20 cellular contexts compared by ENCODE assay signal in the genomic region with DNA sequence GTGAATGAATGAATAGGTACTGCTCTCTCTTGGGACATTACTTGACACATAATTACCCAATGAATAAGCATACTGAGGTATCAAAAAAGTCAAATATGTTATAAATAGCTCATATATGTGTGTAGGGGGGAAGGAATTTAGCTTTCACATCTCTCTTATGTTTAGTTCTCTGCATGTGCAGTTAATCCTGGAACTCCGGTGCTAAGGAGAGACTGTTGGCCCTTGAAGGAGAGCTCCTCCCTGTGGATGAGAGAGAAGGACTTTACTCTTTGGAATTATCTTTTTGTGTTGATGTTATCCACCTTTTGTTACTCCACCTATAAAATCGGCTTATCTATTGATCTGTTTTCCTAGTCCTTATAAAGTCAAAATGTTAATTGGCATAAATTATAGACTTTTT. TPM values are rescaled to one million over a fixed set of nuclear protein-coding genes. Genes with fewer than 3 reads are reported as not detected.
DNase-seq lines count a peak whose midpoint lies in the region; ATAC-seq, FAIRE-seq and TF ChIP-seq lines count a peak whose summit lies in the region.
"Had no signal": no experiment of that assay in that cellular context is flagged by ENCODE, and none has a peak within 500 bp of the region (broad histone marks: within the 10 kb centered on the region; RNA-seq: fewer than 3 reads in every experiment).

No MANE protein-coding gene starts in this region.

- FAIRE-seq in kidney (lab: Jason Lieb, UNC) = no peak
- FAIRE-seq: urothelium cell line had no signal

- H3K9ac ChIP-seq in colonic mucosa (ENCODE audit: low read depth in 2 of 2, low read length in 2 of 2) (peak overlapping the region in 1 of 2 donors; percentile 84), kidney (ENCODE audit: low read length in 2 of 2) (no peak overlapping the region)

- H3K4me3 ChIP-seq in left ventricle myocardium inferior (no peak overlapping the region), colonic mucosa (peak overlapping the region; percentile 54), mucosa of descending colon (peak overlapping the region; percentile 10), BE2C (ENCODE audit: low read depth, low read length) (no peak overlapping the region), kidney (ENCODE audit: low read length in 2 of 2) (no peak overlapping the region)
- H3K4me3 ChIP-seq: ascending aorta, esophagus muscularis mucosa, heart left ventricle, SJSA1 had no signal

- TF ChIP-seq CTCF in left ventricle myocardium inferior (IDR thresholded peaks at IDR 0.05; ENCODE audit: borderline replicate concordance) = peak; percentile 38
- no peak for TF ChIP-seq CTCF in colonic mucosa (IDR thresholded peaks at IDR 0.05)
- TF ChIP-seq CTCF in mucosa of descending colon (IDR thresholded peaks at IDR 0.05) = no peak
- no peak for TF ChIP-seq CTCF in BE2C (IDR thresholded peaks at IDR 0.05; ENCODE audit: low read depth, low read length)
- no peak for TF ChIP-seq CTCF in kidney (IDR thresholded peaks at IDR 0.05; ENCODE audit: borderline replicate concordance, extremely low read depth, insufficient read depth)

- peak; percentile 59 for ATAC-seq in mucosa of descending colon
- no peak for ATAC-seq in GM18511 (IDR thresholded peaks at IDR 0.05; ENCODE audit: unreplicated experiment)
- ATAC-seq: activated CD4-positive, alpha-beta T cell treated with anti-CD3 and anti-CD28 coated beads for 36 hours; heart left ventricle had no signal

- no peaks in the 10 kb centered on the region for H3K9me3 ChIP-seq in left ventricle myocardium inferior (replicated peaks)
- H3K9me3 ChIP-seq in colonic mucosa = no peaks in the 10 kb centered on the region
- H3K9me3 ChIP-seq in mucosa of descending colon = no peaks in the 10 kb centered on the region
- no peaks in the 10 kb centered on the region; the same call in 1 of the 2 replicates for H3K9me3 ChIP-seq in BE2C
- no peaks in the 10 kb centered on the region for H3K9me3 ChIP-seq in kidney (ENCODE audit: control insufficient read depth in 1 of 2, low read length in 2 of 2)
- H3K9me3 ChIP-seq: ascending aorta, esophagus muscularis mucosa, heart left ventricle, SJSA1 had no signal

- H3K27me3 ChIP-seq in left ventricle myocardium inferior (ENCODE audit: low read depth) = peaks cover 35% of the 10 kb centered on the region
- H3K27me3 ChIP-seq in colonic mucosa = no peaks in the 10 kb centered on the region
- peaks cover 24% of the 10 kb centered on the region for H3K27me3 ChIP-seq in BE2C
- H3K27me3 ChIP-seq: ascending aorta had no signal

- H3K27ac ChIP-seq in left ventricle myocardium inferior (replicated peaks) (no peak overlapping the region), colonic mucosa (peak overlapping the region; percentile 35), kidney (ENCODE audit: low read depth in 2 of 2, low read length in 2 of 2) (no peak overlapping the region)
- H3K27ac ChIP-seq: ascending aorta, esophagus muscularis mucosa, heart left ventricle, SJSA1 had no signal

- DNase-seq in left ventricle myocardium inferior (no peak), cardiac septum (ENCODE audit: low spot score) (no peak), colonic mucosa (peak; percentile 50), mucosa of descending colon (peak in 1 of 3 donors; percentile 47), BE2C (no peak), kidney (no peak), SHP77 treated with DMSO at 0.1 percent for 48 hours (lab: John Stamatoyannopoulos, UW) (no peak)
- DNase-seq: activated CD4-positive, alpha-beta T cell treated with anti-CD3 and anti-CD28 coated beads for 36 hours; activated CD8-positive, alpha-beta memory T cell treated with anti-CD3 and anti-CD28 coated beads, Interleukin-2, amount 50 U/mL, for 4 hours; EL; heart left ventricle; NCI-H1436 treated with DMSO at 0.1 percent for 48 hours; NCI-H446; stimulated activated naive CD4-positive, alpha-beta T cell treated with Interleukin-2 at 50 U/mL for 16 hours; T1000 had no signal

- intact Hi-C loops in left ventricle myocardium inferior (cut with micrococcal nuclease) (no loop called here), cardiac septum (cut with DNase I) (no loop called here), colonic mucosa (cut with DNase I) (no loop called here), mucosa of descending colon (cut with DNase I, micrococcal nuclease) (no loop called here), kidney (cut with DNase I) (no loop called here)

- H3K4me1 ChIP-seq in left ventricle myocardium inferior = peaks cover 10% of the 10 kb centered on the region
- H3K4me1 ChIP-seq in colonic mucosa = no peaks in the 10 kb centered on the region
- no peaks in the 10 kb centered on the region for H3K4me1 ChIP-seq in mucosa of descending colon (ENCODE audit: low read depth)
- no peaks in the 10 kb centered on the region for H3K4me1 ChIP-seq in BE2C
- H3K4me1 ChIP-seq in kidney (ENCODE audit: control insufficient read depth in 1 of 2, insufficient read depth in 1 of 2, low read depth in 1 of 2, low read length in 2 of 2) = no peaks in the 10 kb centered on the region
- H3K4me1 ChIP-seq: ascending aorta, SJSA1 had no signal

- H3K36me3 ChIP-seq in left ventricle myocardium inferior = no peaks in the 10 kb centered on the region
- no peaks in the 10 kb centered on the region for H3K36me3 ChIP-seq in colonic mucosa
- H3K36me3 ChIP-seq in mucosa of descending colon (ENCODE audit: low read depth) = no peaks in the 10 kb centered on the region
- H3K36me3 ChIP-seq in BE2C = no peaks in the 10 kb centered on the region
- H3K36me3 ChIP-seq in kidney (ENCODE audit: control insufficient read depth in 1 of 2, insufficient read depth in 2 of 2, low read length in 2 of 2) = no peaks in the 10 kb centered on the region
- H3K36me3 ChIP-seq: ascending aorta, esophagus muscularis mucosa, heart left ventricle, SJSA1 had no signal

RNA-seq across cellular contexts. Expression of a gene that starts 1.2 kb away (rescaled TPM):
- total RNA-seq in left ventricle myocardium inferior (0.11 TPM), cardiac septum (0.19 TPM), colonic mucosa (100 to 1,000 TPM; 121 to 127 TPM), mucosa of descending colon (100 to 1,000 TPM in 1 of 3 donors, 10 to 100 TPM in 2; 85.9 to 176 (median 94.9) TPM), kidney (12.8 TPM)
- polyA plus RNA-seq in BE2C (2012; ENCODE audit: insufficient read depth, insufficient read length, low read depth) = not detected
- 2.5 TPM for polyA plus RNA-seq in kidney (ENCODE audit: insufficient read depth, low read depth, low replicate concordance)
- total RNA-seq: activated CD4-positive, alpha-beta T cell treated with anti-CD3 and anti-CD28 coated beads for 36 hours; esophagus muscularis mucosa had no signal

RNA-seq across cellular contexts. Expression of a gene that starts 53.7 kb away (rescaled TPM):
- total RNA-seq in left ventricle myocardium inferior = not detected
- not detected for total RNA-seq in cardiac septum
- total RNA-seq in colonic mucosa = not detected
- not detected for total RNA-seq in mucosa of descending colon
- 0.15 TPM for polyA plus RNA-seq in BE2C (2012; ENCODE audit: insufficient read depth, insufficient read length, low read depth)
- total RNA-seq in kidney = not detected
- not detected for polyA plus RNA-seq in kidney (ENCODE audit: insufficient read depth, low read depth, low replicate concordance)
- total RNA-seq: activated CD4-positive, alpha-beta T cell treated with anti-CD3 and anti-CD28 coated beads for 36 hours; ascending aorta; esophagus muscularis mucosa; heart left ventricle; SJSA1 had no signal
- polyA plus RNA-seq: heart left ventricle had no signal

Comparison
In these comparisons a context has a peak if more than half of its experiments do, and no peak if none do; other contexts are left out.
1. H3K4me3 ChIP-seq: peak in colonic mucosa (single experiment) and mucosa of descending colon (single experiment); none in left ventricle myocardium inferior (single experiment), BE2C (single experiment) and kidney (0 of 2).
2. RNA of a gene that starts 1.2 kb away (total RNA-seq): 121 to 127 TPM in colonic mucosa, 85.9 to 176 TPM in mucosa of descending colon and 12.8 TPM in kidney (single experiment); 0.19 TPM in cardiac septum (single experiment) and 0.11 TPM in left ventricle myocardium inferior (single experiment); every median in the first group is over 10 times any median in the second.